29 cellular contexts compared by ENCODE assay signal in the genomic region with DNA sequence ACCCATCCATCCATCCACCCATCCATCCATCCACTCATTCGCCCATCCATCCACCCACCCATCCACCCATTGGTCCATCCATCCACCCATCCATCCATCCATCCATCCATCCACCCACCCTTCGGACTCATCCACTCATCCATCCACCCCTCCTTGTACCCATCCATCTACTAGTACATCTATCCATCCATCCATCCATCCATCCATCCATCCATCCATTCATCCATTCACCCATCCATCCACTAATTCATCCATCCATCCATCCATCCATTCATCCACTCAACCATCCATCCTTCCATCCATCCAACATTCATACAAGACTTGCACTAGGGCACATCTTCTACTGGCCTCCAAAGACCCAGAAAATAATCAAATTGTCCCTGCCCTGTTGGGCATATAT. TPM values are rescaled to one million over a fixed set of nuclear protein-coding genes. Genes with fewer than 3 reads are reported as not detected.
"Had no signal": no experiment of that assay in that cellular context is flagged by ENCODE, and none has a peak within 500 bp of the region (broad histone marks: within the 10 kb centered on the region; RNA-seq: fewer than 3 reads in every experiment).

No MANE protein-coding gene starts in this region.

- H3K4me2 ChIP-seq: neural progenitor cell, smooth muscle cell had no signal

- DNase-seq: natural killer cell; occipital lobe; ovary; psoas muscle; right cardiac atrium; spleen; stimulated activated CD4-positive, alpha-beta T cell treated with anti-CD3 and anti-CD28 coated beads, Interleukin-12 subunit alpha, Interleukin-12 subunit beta, amount 100 ng/mL, for 4 hours; stimulated activated CD4-positive, alpha-beta T cell treated with anti-CD3 and anti-CD28 coated beads, Interleukin-1b, Interleukin-23, amount 100 ng/mL, for 48 hours; stimulated activated CD4-positive, alpha-beta T cell treated with anti-CD3 and anti-CD28 coated beads, Interleukin-4, amount 100 ng/mL, for 1 hour; stimulated activated CD4-positive, alpha-beta T cell treated with anti-CD3 and anti-CD28 coated beads, Interleukin-4, amount 100 ng/mL, for 4 hours; stimulated activated CD8-positive, alpha-beta memory T cell treated with anti-CD3 and anti-CD28 coated beads, Interleukin-4, amount 100 ng/mL, for 48 hours; stimulated activated naive CD4-positive, alpha-beta T cell; stimulated activated naive CD8-positive, alpha-beta T cell treated with anti-CD3 and anti-CD28 coated beads, Interleukin-15, amount 100 ng/mL, for 72 hours; stimulated activated naive CD8-positive, alpha-beta T cell treated with anti-CD3 and anti-CD28 coated beads, Interleukin-15, Interleukin-2, amounts not matched to agents 100 U/mL and 50 U/mL, for 24 hours; substantia nigra; testis; transverse colon; upper lobe of right lung; uterus had no signal

- H3K36me3 ChIP-seq: neural progenitor cell, ovary, right lobe of liver, spleen, suprapubic skin, tibial artery, transverse colon, upper lobe of right lung, uterus had no signal

- H3K79me2 ChIP-seq: parathyroid adenoma had no signal

- H3K27ac ChIP-seq: neural progenitor cell, ovary, parathyroid adenoma, psoas muscle, right lobe of liver, skin epidermis, suprapubic skin, testis, tibial artery, transverse colon, upper lobe of right lung, uterus had no signal

- H3K4me3 ChIP-seq: neural progenitor cell, ovary, psoas muscle, right lobe of liver, skin epidermis, smooth muscle cell, spleen, suprapubic skin, testis, tibial artery, transverse colon, upper lobe of right lung, uterus had no signal

- ATAC-seq: natural killer cell; psoas muscle; right lobe of liver; stimulated activated memory B cell treated with anti-CD40 and anti-IgM and Interleukin-4, amounts not matched to agents 10 μg/mL and 1 μg/mL and 100 μg/mL, for 72 hours; stimulated activated naive CD8-positive, alpha-beta T cell treated with anti-CD3 and anti-CD28 coated beads, Interleukin-15, amount 100 ng/mL, for 72 hours; stimulated activated naive CD8-positive, alpha-beta T cell treated with anti-CD3 and anti-CD28 coated beads, Interleukin-15, Interleukin-2, amounts not matched to agents 100 U/mL and 50 U/mL, for 24 hours; upper lobe of right lung had no signal

- H3K9ac ChIP-seq: neural progenitor cell, parathyroid adenoma had no signal

- H2AFZ ChIP-seq: neural progenitor cell, parathyroid adenoma had no signal

- H3K4me1 ChIP-seq: parathyroid adenoma, psoas muscle, right lobe of liver, uterus had no signal

- H3K27me3 ChIP-seq: neural progenitor cell, ovary, right lobe of liver, spleen, suprapubic skin, testis, tibial artery, transverse colon, upper lobe of right lung, uterus had no signal

- H3K9me3 ChIP-seq: ovary, right lobe of liver, suprapubic skin, testis, tibial artery, transverse colon, upper lobe of right lung, uterus had no signal

RNA-seq across cellular contexts. Expression of a gene that starts 20.0 kb away (rescaled TPM):
- total RNA-seq: occipital lobe, smooth muscle cell, urinary bladder had no signal
- polyA plus RNA-seq: neural cell, right cardiac atrium had no signal
